Comparison of ENCODE assay signal across 20 cellular contexts in genomic region chr4:107579099-107579498, GRCh38.
DNase-seq lines count a peak whose midpoint lies in the region; ATAC-seq, FAIRE-seq and TF ChIP-seq lines count a peak whose summit lies in the region.
"Had no signal": no experiment of that assay in that cellular context is flagged by ENCODE, and none has a peak within 500 bp of the region (broad histone marks: within the 10 kb centered on the region; RNA-seq: fewer than 3 reads in every experiment).

No MANE protein-coding gene starts in this region.

- no peaks in the 10 kb centered on the region for H3K4me1 Mint-ChIP-seq in mesothelial cell of epicardium
- H3K4me1 Mint-ChIP-seq: activated CD4-positive, alpha-beta memory T cell treated with anti-CD3 and anti-CD28 coated beads, Interleukin-2, amount 10 ng/mL, durations not matched to agents 7 days and 5 days; CD4-positive, CD25-positive, alpha-beta regulatory T cell had no signal

- H3K27ac ChIP-seq in K562 (ENCODE audit: extremely low read depth, low read depth, low read length) (no peak overlapping the region), osteoblast (ENCODE audit: low read depth, low read length) (no peak overlapping the region)
- H3K27ac ChIP-seq: brain microvascular endothelial cell, sigmoid colon had no signal

- in situ Hi-C loops in K562 (cut with MboI): loop anchor here (5.0 kb wide), 1 partner anchor 158 kb away; no protein-coding TSS in a partner anchor

- ATAC-seq in K562 (peak; percentile 95), GM18867 (IDR thresholded peaks at IDR 0.05; ENCODE audit: unreplicated experiment) (no peak)

- DNase-seq in D721Med (ENCODE audit: insufficient read length, low spot score): no peak
- DNase-seq in NCI-H69 (lab: John Stamatoyannopoulos, UW): peak; percentile 1
- peak in 2 of 4 experiments; percentile 25 to 26 for DNase-seq in K562 (ENCODE audit: extremely low read depth in 1 of 4, low spot score in 3 of 4)
- DNase-seq in osteoblast (ENCODE audit: insufficient read length, low spot score, missing footprints): no peak
- DNase-seq in mesothelial cell of epicardium (ENCODE audit: low spot score in 2 of 2, unreplicated experiment in 2 of 2): no peak
- DNase-seq: activated CD4-positive, alpha-beta memory T cell treated with anti-CD3 and anti-CD28 coated beads, Interleukin-2, amount 10 ng/mL, durations not matched to agents 7 days and 5 days; activated effector memory CD4-positive, alpha-beta T cell treated with anti-CD3 and anti-CD28 coated beads, Interleukin-2, amount 50 U/mL, for 16 hours; brain microvascular endothelial cell; CD4-positive, CD25-positive, alpha-beta regulatory T cell; effector CD8-positive, alpha-beta T cell; foreskin melanocyte; hippocampal formation; NCI-H1417 treated with DMSO at 0.1 percent for 48 hours; NCI-H345; RPMI8226; sigmoid colon; T1000 had no signal

- POLR2A ChIA-PET in K562 (lab: Yijun Ruan, JAX): interaction anchor here (0.6 kb wide), 2 partner anchors 15 to 22 kb away, joined by 3 to 5 read pairs; no protein-coding TSS in a partner anchor

- H3K9ac ChIP-seq in Loucy (ENCODE audit: low read depth, low read length, poor library complexity, severe bottlenecking) (no peak overlapping the region), K562 (ENCODE audit: insufficient read depth in 1 of 2, low read depth in 2 of 2, low read length in 2 of 2) (peak overlapping the region in 1 of 2 experiments; percentile 19; a peak in 1 of 4 replicates)

- TF ChIP-seq POLR2A in K562 (conservative IDR thresholded peaks at IDR 0.05): no peak

- H3K9me2 ChIP-seq in Loucy (replicated peaks; ENCODE audit: low read depth, low read length): no peaks in the 10 kb centered on the region

- no peak overlapping the region for H3K27ac Mint-ChIP-seq in mesothelial cell of epicardium
- H3K27ac Mint-ChIP-seq: activated CD4-positive, alpha-beta memory T cell treated with anti-CD3 and anti-CD28 coated beads, Interleukin-2, amount 10 ng/mL, durations not matched to agents 7 days and 5 days; CD4-positive, CD25-positive, alpha-beta regulatory T cell; nephron had no signal

- no peak overlapping the region for H3K4me3 ChIP-seq in Loucy (ENCODE audit: low read length, poor library complexity, severe bottlenecking)
- no peak overlapping the region for H3K4me3 ChIP-seq in K562
- H3K4me3 ChIP-seq in osteoblast (ENCODE audit: insufficient read depth, low read length): no peak overlapping the region
- H3K4me3 ChIP-seq: sigmoid colon had no signal

- no peak overlapping the region for H3K4me3 Mint-ChIP-seq in mesothelial cell of epicardium
- H3K4me3 Mint-ChIP-seq: activated CD4-positive, alpha-beta memory T cell treated with anti-CD3 and anti-CD28 coated beads, Interleukin-2, amount 10 ng/mL, durations not matched to agents 7 days and 5 days; CD4-positive, CD25-positive, alpha-beta regulatory T cell; nephron had no signal

- H3K9me1 ChIP-seq in K562 (ENCODE audit: control insufficient read depth, insufficient read depth, low read length): no peaks in the 10 kb centered on the region

- H3K27me3 Mint-ChIP-seq in mesothelial cell of epicardium (ENCODE audit: low read depth): no peaks in the 10 kb centered on the region

- no peaks in the 10 kb centered on the region for H3F3A ChIP-seq in Loucy (ENCODE audit: low read depth)

- no peak overlapping the region for H2AFZ ChIP-seq in Loucy (ENCODE audit: low read length)
- peak overlapping the region; percentile 66; the same call in 1 of the 2 replicates for H2AFZ ChIP-seq in K562 (ENCODE audit: low read depth, low read length)
- no peak overlapping the region for H2AFZ ChIP-seq in osteoblast (ENCODE audit: low read length)

- no peaks in the 10 kb centered on the region for H3K9me3 ChIP-seq in Loucy (ENCODE audit: insufficient read depth, low read depth, low read length)
- no peaks in the 10 kb centered on the region for H3K9me3 ChIP-seq in K562 (replicated peaks; ENCODE audit: control insufficient read depth, insufficient read depth, low read depth, low read length)
- no peaks in the 10 kb centered on the region for H3K9me3 ChIP-seq in osteoblast (ENCODE audit: low read depth, low read length)
- H3K9me3 ChIP-seq: sigmoid colon had no signal

- peaks cover 33% of the 10 kb centered on the region for H3K9me3 Mint-ChIP-seq in mesothelial cell of epicardium
- H3K9me3 Mint-ChIP-seq: activated CD4-positive, alpha-beta memory T cell treated with anti-CD3 and anti-CD28 coated beads, Interleukin-2, amount 10 ng/mL, durations not matched to agents 7 days and 5 days had no signal

- TF ChIP-seq RAD21 in K562 (CRISPR knock-in tag; conservative IDR thresholded peaks at IDR 0.05 in 1 of 2, IDR thresholded peaks at IDR 0.05 in 1 of 2): peak; percentile 67 to 84

- H3K27me3 ChIP-seq in Loucy (ENCODE audit: insufficient read depth, low read length, poor library complexity, severe bottlenecking) (no peaks in the 10 kb centered on the region), K562 (ENCODE audit: control insufficient read depth in 2 of 2, insufficient read depth in 2 of 2, low read length in 2 of 2) (peaks cover 0 to 5% of the 10 kb centered on the region in 2 experiments; a peak in 2 of 5 replicates), osteoblast (ENCODE audit: insufficient read depth, low read length) (no peaks in the 10 kb centered on the region)
- H3K27me3 ChIP-seq: brain microvascular endothelial cell, sigmoid colon had no signal

- TF ChIP-seq EP300 in K562 (IDR thresholded peaks at IDR 0.05; ENCODE audit: low read length): no peak

- intact Hi-C loops in K562 (cut with micrococcal nuclease): loop anchor here (1.0 to 2.0 kb wide), 3 partner anchors 88 to 334 kb away; no protein-coding TSS in a partner anchor

- H3K4me2 ChIP-seq in Loucy (ENCODE audit: low read depth, low read length, poor library complexity, severe bottlenecking): no peak overlapping the region
- H3K4me2 ChIP-seq in K562 (ENCODE audit: insufficient read depth, low read length): peak overlapping the region; percentile 24; the same call in 1 of the 2 replicates
- no peak overlapping the region for H3K4me2 ChIP-seq in osteoblast (ENCODE audit: insufficient read depth, low read length)

- H3K79me2 ChIP-seq in Loucy (ENCODE audit: insufficient read depth, low read length) (no peaks in the 10 kb centered on the region), K562 (ENCODE audit: control insufficient read depth, insufficient read depth, low read length) (no peaks in the 10 kb centered on the region), osteoblast (ENCODE audit: insufficient read depth, low read length) (no peaks in the 10 kb centered on the region)

- H4K20me1 ChIP-seq in Loucy (ENCODE audit: insufficient read depth, low read length, poor library complexity, severe bottlenecking) (no peaks in the 10 kb centered on the region), K562 (replicated peaks; ENCODE audit: control insufficient read depth, insufficient read depth, low read length) (no peaks in the 10 kb centered on the region), osteoblast (ENCODE audit: insufficient read depth, low read length) (no peaks in the 10 kb centered on the region)

- WGBS in K562 (ENCODE audit: insufficient coverage, low coverage, missing lambda C conversion rate): 2% methylated on average over 13 of the region's 13 CpGs

- CTCF ChIA-PET in K562 (lab: Yijun Ruan, JAX; ENCODE audit: low intra/inter-chr PET ratio): interaction anchor here (0.7 to 0.8 kb wide), 2 partner anchors 157 to 161 kb away, joined by 3 to 4 read pairs; no protein-coding TSS in a partner anchor

- no peaks in the 10 kb centered on the region for H3K36me3 ChIP-seq in Loucy (ENCODE audit: insufficient read depth, low read length)
- no peaks in the 10 kb centered on the region for H3K36me3 ChIP-seq in K562 (ENCODE audit: control insufficient read depth, insufficient read depth, low read length)
- H3K36me3 ChIP-seq in osteoblast (ENCODE audit: insufficient read depth, low read length): no peaks in the 10 kb centered on the region
- H3K36me3 ChIP-seq: brain microvascular endothelial cell, sigmoid colon had no signal

- no peaks in the 10 kb centered on the region for H3K36me3 Mint-ChIP-seq in mesothelial cell of epicardium
- H3K36me3 Mint-ChIP-seq: CD4-positive, CD25-positive, alpha-beta regulatory T cell had no signal

- no TSS peak for BruUV-seq in K562 (replicated peaks; lab: Mats Ljungman, UMichigan)

- TF ChIP-seq CTCF in D721Med (IDR thresholded peaks at IDR 0.05; ENCODE audit: insufficient read depth, missing control alignments) (peak; percentile 12), Loucy (conservative IDR thresholded peaks at IDR 0.05; ENCODE audit: low read length) (0 out of 2 replicates have a peak, but pooled peaks have one; percentile 16), K562 (IDR thresholded peaks at IDR 0.05 in 2 of 3, conservative IDR thresholded peaks at IDR 0.05 in 1 of 3; ENCODE audit: insufficient read depth in 2 of 3, low read depth in 1 of 3, low read length in 3 of 3) (peak; percentile 51 to 79 (median 59)), osteoblast (IDR thresholded peaks at IDR 0.05; ENCODE audit: extremely low read depth, low read depth, low read length) (no peak), mesothelial cell of epicardium (IDR thresholded peaks at IDR 0.05; ENCODE audit: unreplicated experiment) (no peak)

- H3K4me1 ChIP-seq in Loucy (ENCODE audit: insufficient read depth, low read length, poor library complexity, severe bottlenecking) (no peaks in the 10 kb centered on the region), K562 (replicated peaks in 1 of 2; ENCODE audit: control insufficient read depth in 2 of 2, insufficient read depth in 2 of 2, low read length in 2 of 2) (peaks cover 0 to 3% of the 10 kb centered on the region in 2 experiments; a peak in 1 of 5 replicates), osteoblast (ENCODE audit: insufficient read depth, low read length) (no peaks in the 10 kb centered on the region)
- H3K4me1 ChIP-seq: sigmoid colon had no signal

- FAIRE-seq in D721Med (lab: Jason Lieb, UNC) (no peak), K562 (lab: Jason Lieb, UNC) (peak; percentile 40)

TF ChIP-seq in K562, 482 proteins besides CTCF, POLR2A, EP300 and RAD21 (continues in another document):
- TF ChIP-seq HMBOX1 (IDR thresholded peaks at IDR 0.05) (0 out of 2 replicates have a peak, but pooled peaks have one; percentile 26), SMC3 (conservative IDR thresholded peaks at IDR 0.05; ENCODE audit: insufficient read depth, low read depth, low read length) (0 out of 2 replicates have a peak, but pooled peaks have one; percentile 36)

Comparison
In these comparisons a context has a peak if more than half of its experiments do, and no peak if none do; other contexts are left out.
1. CTCF ChIP-seq: peak in D721Med (single experiment), Loucy (single experiment) and K562 (3 of 3); none in osteoblast (single experiment) and mesothelial cell of epicardium (single experiment).